In genomic region chr10:98308602-98309365, GRCh38 we compare ENCODE assay signal across 11 cellular contexts. TPM values are rescaled to one million over a fixed set of nuclear protein-coding genes. Genes with fewer than 3 reads are reported as not detected.
A peak's percentile ranks its signal among the peaks of the same experiment; 100 is the strongest.
DNase-seq lines count a peak whose midpoint lies in the region; ATAC-seq and TF ChIP-seq lines count a peak whose summit lies in the region.
"Had no signal": no experiment of that assay in that cellular context is flagged by ENCODE, and none has a peak within 500 bp of the region (broad histone marks: within the 10 kb centered on the region; RNA-seq: fewer than 3 reads in every experiment).

No MANE protein-coding gene starts in this region.

- H3K9ac ChIP-seq in iPS-15b (ENCODE audit: low read depth, low read length) = no peak overlapping the region
- peak overlapping the region; percentile 15 for H3K9ac ChIP-seq in skeletal muscle satellite cell (ENCODE audit: low read depth, low read length)

- no peaks in the 10 kb centered on the region for H3K9me3 ChIP-seq in iPS-15b (ENCODE audit: control insufficient read depth, insufficient read depth, low read length)
- no peaks in the 10 kb centered on the region for H3K9me3 ChIP-seq in skeletal muscle satellite cell (replicated peaks; ENCODE audit: low read length)
- H3K9me3 ChIP-seq: thyroid gland had no signal

- TF ChIP-seq CTCF in VCaP (conservative IDR thresholded peaks at IDR 0.05) = no peak; the same call in 1 of the 2 replicates

- peak overlapping the region; percentile 38 for H3K4me3 ChIP-seq in iPS-15b (ENCODE audit: low read depth, low read length)
- H3K4me3 ChIP-seq in skeletal muscle satellite cell (ENCODE audit: low read length) = peak overlapping the region; percentile 45
- H3K4me3 ChIP-seq: thyroid gland had no signal

- DNase-seq in DMS53 (lab: John Stamatoyannopoulos, UW) = peak; percentile 43
- DNase-seq in DMS53 treated with DMSO at 0.1 percent for 48 hours (lab: John Stamatoyannopoulos, UW; ENCODE audit: unreplicated experiment) = no peak
- DNase-seq in effector CD8-positive, alpha-beta T cell (lab: John Stamatoyannopoulos, UW) = no peak
- DNase-seq in activated naive CD4-positive, alpha-beta T cell (lab: John Stamatoyannopoulos, UW) = no peak
- DNase-seq: activated CD4-positive, alpha-beta T cell treated with anti-CD3 and anti-CD28 coated beads for 4 hours had no signal

- H3K36me3 ChIP-seq in iPS-15b (ENCODE audit: control insufficient read depth, insufficient read depth, low read length) = no peaks in the 10 kb centered on the region
- H3K36me3 ChIP-seq in skeletal muscle satellite cell (ENCODE audit: insufficient read depth, low read length) = no peaks in the 10 kb centered on the region
- H3K36me3 ChIP-seq: thyroid gland had no signal

- peak overlapping the region; percentile 57 for H3K27ac ChIP-seq in VCaP
- H3K27ac ChIP-seq: thyroid gland had no signal

- ATAC-seq in GM21717 (IDR thresholded peaks at IDR 0.05; ENCODE audit: unreplicated experiment) = no peak

- H3K4me2 ChIP-seq in skeletal muscle satellite cell (ENCODE audit: low read length) = peak overlapping the region; percentile 72

- H3K27me3 ChIP-seq in iPS-15b (ENCODE audit: control insufficient read depth, insufficient read depth, low read length) (no peaks in the 10 kb centered on the region), skeletal muscle satellite cell (ENCODE audit: control insufficient read depth, insufficient read depth, low read length) (peaks cover 20% of the 10 kb centered on the region)
- H3K27me3 ChIP-seq: thyroid gland had no signal

- peaks cover 5% of the 10 kb centered on the region for H3K4me1 ChIP-seq in iPS-15b (ENCODE audit: control insufficient read depth, insufficient read depth, low read length)
- peaks cover 5% of the 10 kb centered on the region for H3K4me1 ChIP-seq in skeletal muscle satellite cell (ENCODE audit: control insufficient read depth, insufficient read depth, low read length)

RNA-seq across cellular contexts. Expression of gene LOXL4, which starts 40.8 kb away (rescaled TPM):
- 2.0 and 2.4 TPM in 2 replicates for total RNA-seq in skeletal muscle satellite cell (2012; rRNA removed)
- total RNA-seq: A673 had no signal
